In the genomic region with DNA sequence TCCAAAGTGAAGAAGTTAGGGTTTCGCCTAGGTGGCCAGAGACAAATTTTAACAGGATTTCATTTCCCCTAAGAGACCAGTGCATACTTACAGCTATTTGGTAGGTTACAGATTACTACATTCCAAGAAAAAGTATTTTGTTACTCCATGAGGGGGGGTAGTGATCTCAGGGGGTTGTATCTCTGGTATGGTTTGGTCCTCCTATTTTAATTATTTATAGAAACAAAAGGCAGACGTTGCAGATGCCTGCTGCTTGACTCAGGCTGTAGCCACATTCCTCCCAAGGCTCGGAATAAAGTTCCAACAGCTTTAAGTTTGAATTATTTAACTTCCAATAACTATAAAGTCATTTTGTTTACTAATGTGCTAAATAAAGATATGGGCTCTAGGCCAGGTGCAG, we compare ENCODE assay signal across 8 cellular contexts. TPM values are rescaled to one million over a fixed set of nuclear protein-coding genes. Genes with fewer than 3 reads are reported as not detected.
DNase-seq lines count a peak whose midpoint lies in the region; ATAC-seq lines count a peak whose summit lies in the region.

No MANE protein-coding gene starts in this region.

- no peaks in the 10 kb centered on the region for H3K9me3 Mint-ChIP-seq in stimulated activated naive CD8-positive, alpha-beta T cell treated with anti-CD3 and anti-CD28 coated beads, Interleukin-15, Interleukin-2, amounts not matched to agents 100 ng/mL and 50 ng/mL, for 24 hours
- no peaks in the 10 kb centered on the region for H3K9me3 Mint-ChIP-seq in activated CD8-positive, alpha-beta T cell treated with anti-CD3 and anti-CD28 coated beads, Interleukin-2, amount 10 ng/mL, durations not matched to agents 7 days and 5 days (ENCODE audit: insufficient read depth)

- H3K9ac ChIP-seq in iPS-15b (ENCODE audit: low read depth, low read length): no peak overlapping the region

- H3K4me3 Mint-ChIP-seq in stimulated activated naive CD8-positive, alpha-beta T cell treated with anti-CD3 and anti-CD28 coated beads, Interleukin-15, Interleukin-2, amounts not matched to agents 100 ng/mL and 50 ng/mL, for 24 hours: peak overlapping the region; percentile 99
- H3K4me3 Mint-ChIP-seq in activated CD8-positive, alpha-beta T cell treated with anti-CD3 and anti-CD28 coated beads, Interleukin-2, amount 10 ng/mL, durations not matched to agents 7 days and 5 days: peak overlapping the region; percentile 89

- no peaks in the 10 kb centered on the region for H3K36me3 ChIP-seq in iPS-15b (ENCODE audit: control insufficient read depth, insufficient read depth, low read length)

- H3K4me3 ChIP-seq in iPS-15b (ENCODE audit: low read depth, low read length): peak overlapping the region; percentile 99

- no peaks in the 10 kb centered on the region for H3K9me3 ChIP-seq in iPS-15b (ENCODE audit: control insufficient read depth, insufficient read depth, low read length)

- no peaks in the 10 kb centered on the region for H3K27me3 ChIP-seq in iPS-15b (ENCODE audit: control insufficient read depth, insufficient read depth, low read length)

- peaks cover 32% of the 10 kb centered on the region for H3K4me1 Mint-ChIP-seq in stimulated activated naive CD8-positive, alpha-beta T cell treated with anti-CD3 and anti-CD28 coated beads, Interleukin-15, Interleukin-2, amounts not matched to agents 100 ng/mL and 50 ng/mL, for 24 hours (ENCODE audit: low read depth)
- H3K4me1 Mint-ChIP-seq in activated CD8-positive, alpha-beta T cell treated with anti-CD3 and anti-CD28 coated beads, Interleukin-2, amount 10 ng/mL, durations not matched to agents 7 days and 5 days (ENCODE audit: low read depth): peaks cover 27% of the 10 kb centered on the region

- peak overlapping the region; percentile 98 for H3K27ac Mint-ChIP-seq in stimulated activated naive CD8-positive, alpha-beta T cell treated with anti-CD3 and anti-CD28 coated beads, Interleukin-15, Interleukin-2, amounts not matched to agents 100 ng/mL and 50 ng/mL, for 24 hours
- peak overlapping the region; percentile 98 for H3K27ac Mint-ChIP-seq in activated CD8-positive, alpha-beta T cell treated with anti-CD3 and anti-CD28 coated beads, Interleukin-2, amount 10 ng/mL, durations not matched to agents 7 days and 5 days

- POLR2A ChIA-PET in activated CD8-positive, alpha-beta T cell treated with anti-CD3 and anti-CD28 coated beads, Interleukin-2, amount 10 ng/mL, durations not matched to agents 7 days and 5 days (lab: Charles Lee): interaction anchor here (1.0 to 4.0 kb wide), 7 partner anchors 9 to 114 kb away, joined by 3 to 76 read pairs (median 22); partner anchors contain the start of genes IFT80, KPNA4 and SMC4

- intact Hi-C loops in Right ventricle myocardium superior (cut with DNase I): no loop called here

- no peak for ATAC-seq in stimulated activated naive CD8-positive, alpha-beta T cell treated with anti-CD3 and anti-CD28 coated beads, Interleukin-15, Interleukin-2, amounts not matched to agents 100 U/mL and 50 U/mL, for 24 hours
- ATAC-seq in activated CD8-positive, alpha-beta T cell treated with anti-CD3 and anti-CD28 coated beads, Interleukin-2, amount 10 ng/mL, durations not matched to agents 7 days and 5 days: no peak
- ATAC-seq in GM21529 (IDR thresholded peaks at IDR 0.05; ENCODE audit: unreplicated experiment) (no peak), Right ventricle myocardium superior (ENCODE audit: poor library complexity) (no peak)

- peaks cover 8% of the 10 kb centered on the region for H3K4me1 ChIP-seq in iPS-15b (ENCODE audit: control insufficient read depth, insufficient read depth, low read length)

- H3K36me3 Mint-ChIP-seq in stimulated activated naive CD8-positive, alpha-beta T cell treated with anti-CD3 and anti-CD28 coated beads, Interleukin-15, Interleukin-2, amounts not matched to agents 100 ng/mL and 50 ng/mL, for 24 hours (ENCODE audit: low read depth): peaks cover 30% of the 10 kb centered on the region
- peaks cover 33% of the 10 kb centered on the region for H3K36me3 Mint-ChIP-seq in activated CD8-positive, alpha-beta T cell treated with anti-CD3 and anti-CD28 coated beads, Interleukin-2, amount 10 ng/mL, durations not matched to agents 7 days and 5 days (ENCODE audit: low read depth)

- CTCF ChIA-PET in activated CD8-positive, alpha-beta T cell treated with anti-CD3 and anti-CD28 coated beads, Interleukin-2, amount 10 ng/mL, durations not matched to agents 7 days and 5 days (lab: Charles Lee): interaction anchor here (1.0 to 2.1 kb wide), 5 partner anchors 33 to 567 kb away, joined by 3 to 5 read pairs (median 4); partner anchors contain the start of genes IFT80 and SMC4

- no peaks in the 10 kb centered on the region for H3K27me3 Mint-ChIP-seq in stimulated activated naive CD8-positive, alpha-beta T cell treated with anti-CD3 and anti-CD28 coated beads, Interleukin-15, Interleukin-2, amounts not matched to agents 100 ng/mL and 50 ng/mL, for 24 hours
- no peaks in the 10 kb centered on the region for H3K27me3 Mint-ChIP-seq in activated CD8-positive, alpha-beta T cell treated with anti-CD3 and anti-CD28 coated beads, Interleukin-2, amount 10 ng/mL, durations not matched to agents 7 days and 5 days (ENCODE audit: low read depth)

- DNase-seq in stimulated activated naive CD8-positive, alpha-beta T cell treated with anti-CD3 and anti-CD28 coated beads, Interleukin-15, Interleukin-2, amounts not matched to agents 100 U/mL and 50 U/mL, for 24 hours: no peak
- no peak for DNase-seq in activated CD8-positive, alpha-beta T cell treated with anti-CD3 and anti-CD28 coated beads, Interleukin-2, amount 10 ng/mL, durations not matched to agents 7 days and 5 days
- DNase-seq in 8988T (no peak), superior temporal gyrus (ENCODE audit: extremely low spot score) (no peak), Right ventricle myocardium superior (no peak)

RNA-seq across cellular contexts. Expression of gene TRIM59, which starts 1.3 kb away (rescaled TPM):
- 10 to 100 TPM; 51.2 to 53.5 TPM for total RNA-seq in activated CD8-positive, alpha-beta T cell treated with anti-CD3 and anti-CD28 coated beads, Interleukin-2, amount 10 ng/mL, durations not matched to agents 7 days and 5 days
- 0.19 TPM for total RNA-seq in Right ventricle myocardium superior

RNA-seq across cellular contexts. Expression of gene SMC4, which starts 51.4 kb away (rescaled TPM):
- 100 to 1,000 TPM; 292 to 300 TPM for total RNA-seq in activated CD8-positive, alpha-beta T cell treated with anti-CD3 and anti-CD28 coated beads, Interleukin-2, amount 10 ng/mL, durations not matched to agents 7 days and 5 days
- total RNA-seq in Right ventricle myocardium superior: 19.4 TPM

RNA-seq across cellular contexts. Expression of gene IFT80, which starts 51.8 kb away (rescaled TPM):
- 10 to 100 TPM; 27.5 to 29.7 TPM for total RNA-seq in activated CD8-positive, alpha-beta T cell treated with anti-CD3 and anti-CD28 coated beads, Interleukin-2, amount 10 ng/mL, durations not matched to agents 7 days and 5 days
- total RNA-seq in Right ventricle myocardium superior: 8.3 TPM

Comparison
In these comparisons a context has a peak if more than half of its experiments do, and no peak if none do; other contexts are left out.
1. RNA of gene TRIM59, which starts 1.3 kb away (total RNA-seq): 51.2 to 53.5 TPM in activated CD8-positive, alpha-beta T cell treated with anti-CD3 and anti-CD28 coated beads, Interleukin-2, amount 10 ng/mL, durations not matched to agents 7 days and 5 days; 0.19 TPM in Right ventricle myocardium superior (single experiment); every median in the first group is over 10 times any median in the second.
2. RNA of gene SMC4, which starts 51.4 kb away (total RNA-seq): 292 to 300 TPM in activated CD8-positive, alpha-beta T cell treated with anti-CD3 and anti-CD28 coated beads, Interleukin-2, amount 10 ng/mL, durations not matched to agents 7 days and 5 days; 19.4 TPM in Right ventricle myocardium superior (single experiment); every median in the first group is over 10 times any median in the second.